In genomic region chr9:116905131-116905724, GRCh38 we compare ENCODE assay signal across 1 cellular context.
TF ChIP-seq lines count a peak whose summit lies in the region.

No MANE protein-coding gene starts in this region.

TF ChIP-seq in GM23338, 12 proteins besides CTCF, POLR2A, EP300 and RAD21 (continued from another document):
- no peak for TF ChIP-seq REST (IDR thresholded peaks at IDR 0.05; ENCODE audit: unreplicated experiment)
